ENCODE assay signal across 8 cellular contexts in the genomic region with DNA sequence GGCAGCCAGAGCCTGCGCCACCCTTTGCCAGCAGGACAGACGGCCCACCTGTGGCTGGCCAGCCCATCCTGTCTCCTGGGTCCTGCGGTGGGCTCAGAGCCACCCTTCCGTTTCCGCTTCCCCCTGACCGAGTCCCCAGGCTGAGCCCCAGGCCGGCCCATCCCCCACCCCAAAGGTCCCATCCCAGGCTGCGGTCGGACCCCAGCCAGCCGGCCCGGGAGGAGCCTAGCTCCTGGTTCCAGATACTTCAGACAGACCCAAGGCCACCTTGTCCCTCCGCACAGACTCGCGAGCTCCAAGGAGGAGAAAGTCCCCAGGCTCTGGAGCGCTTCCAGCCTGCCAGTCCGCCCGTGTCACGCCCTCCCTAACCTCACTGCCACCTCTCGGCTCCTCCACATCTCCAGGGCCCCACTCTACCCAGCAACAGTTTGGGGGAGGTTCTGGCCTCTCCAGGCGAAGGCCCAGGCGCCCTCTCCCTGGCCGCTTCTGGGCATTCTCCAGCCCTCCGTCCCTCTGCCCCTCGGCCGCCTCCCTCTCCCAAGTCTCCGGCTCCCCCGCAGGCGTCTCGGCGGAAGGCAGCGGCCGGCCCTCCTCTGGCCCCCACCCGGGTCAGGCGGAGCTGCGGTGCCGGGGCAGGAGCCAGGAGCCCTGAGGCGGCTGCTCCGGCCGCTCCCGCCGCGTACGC. TPM values are rescaled to one million over a fixed set of nuclear protein-coding genes. Genes with fewer than 3 reads are reported as not detected.
DNase-seq lines count a peak whose midpoint lies in the region; ATAC-seq and TF ChIP-seq lines count a peak whose summit lies in the region.

No MANE protein-coding gene starts in this region.

- peaks cover 8% of the 10 kb centered on the region for H3K4me1 Mint-ChIP-seq in activated naive CD4-positive, alpha-beta T cell treated with anti-CD3 and anti-CD28 coated beads for 36 hours (ENCODE audit: low read depth)

- intact Hi-C loops in activated naive CD4-positive, alpha-beta T cell treated with anti-CD3 and anti-CD28 coated beads for 36 hours (cut with micrococcal nuclease), result no loop called here
- intact Hi-C loops in mammary epithelial cell (cut with micrococcal nuclease), result loop anchor here (5.0 kb wide), 1 partner anchor 78 kb away; no protein-coding TSS in a partner anchor
- intact Hi-C loops in upper lobe of right lung (cut with DNase I), result no loop called here

- ATAC-seq in upper lobe of right lung, result peak; percentile 6
- no peak for ATAC-seq in GM21529 (IDR thresholded peaks at IDR 0.05; ENCODE audit: unreplicated experiment)
- no peak for ATAC-seq in GM18498 (IDR thresholded peaks at IDR 0.05; ENCODE audit: unreplicated experiment)

- no peak overlapping the region for H2BK5ac ChIP-seq in mesenchymal stem cell (ENCODE audit: low read depth, low read length, poor library complexity, severe bottlenecking)

- H2AFZ ChIP-seq in mammary epithelial cell (ENCODE audit: low read depth, low read length), result peak overlapping the region; percentile 51
- H2AFZ ChIP-seq in mesenchymal stem cell (ENCODE audit: low read depth, low read length), result peak overlapping the region; percentile 34

- H3K9ac ChIP-seq in mammary epithelial cell (ENCODE audit: insufficient read depth, low read length), result no peak overlapping the region
- H3K9ac ChIP-seq in mesenchymal stem cell (ENCODE audit: low read length), result no peak overlapping the region

- TF ChIP-seq CTCF in mammary epithelial cell (conservative IDR thresholded peaks at IDR 0.05 in 1 of 2, IDR thresholded peaks at IDR 0.05 in 1 of 2; ENCODE audit: extremely low read depth in 1 of 2, insufficient read depth in 1 of 2, low read depth in 1 of 2, low read length in 2 of 2) (no peak), upper lobe of right lung (IDR thresholded peaks at IDR 0.05) (no peak)

- H3K4ac ChIP-seq in mesenchymal stem cell (ENCODE audit: low read depth in 1 of 2, low read length in 2 of 2), result peak overlapping the region; percentile 29 to 30

- CTCF ChIA-PET in activated naive CD4-positive, alpha-beta T cell treated with anti-CD3 and anti-CD28 coated beads for 36 hours (lab: Charles Lee), result interaction anchor here (0.6 to 2.3 kb wide), 3 partner anchors 79 to 122 kb away, joined by 3 to 5 read pairs (median 3); no protein-coding TSS in a partner anchor
- CTCF ChIA-PET in mammary epithelial cell (lab: Charles Lee; ENCODE audit: low non-redundant PET), result no interaction called here

- H2BK12ac ChIP-seq in mesenchymal stem cell (ENCODE audit: low read length in 2 of 2), result peak overlapping the region in 1 of 2 experiments; percentile 6

- peaks cover 34% of the 10 kb centered on the region for H3K27me3 Mint-ChIP-seq in activated naive CD4-positive, alpha-beta T cell treated with anti-CD3 and anti-CD28 coated beads for 36 hours (ENCODE audit: low read depth)

- H3K4me2 ChIP-seq in mammary epithelial cell (ENCODE audit: insufficient read depth, low read depth, low read length) (peak overlapping the region; percentile 71), mesenchymal stem cell (ENCODE audit: low read length, poor library complexity, severe bottlenecking) (peak overlapping the region; percentile 52)

- H4K91ac ChIP-seq in mesenchymal stem cell (ENCODE audit: low read length), result peak overlapping the region; percentile 52

- H4K20me1 ChIP-seq in mammary epithelial cell (ENCODE audit: insufficient read depth, low read length), result no peaks in the 10 kb centered on the region

- no peak overlapping the region for H2AK5ac ChIP-seq in mesenchymal stem cell (ENCODE audit: low read length, severe bottlenecking)

- no peak overlapping the region for H3K27ac Mint-ChIP-seq in activated naive CD4-positive, alpha-beta T cell treated with anti-CD3 and anti-CD28 coated beads for 36 hours

- no peaks in the 10 kb centered on the region for H3K9me3 Mint-ChIP-seq in activated naive CD4-positive, alpha-beta T cell treated with anti-CD3 and anti-CD28 coated beads for 36 hours

- H2BK120ac ChIP-seq in mesenchymal stem cell (ENCODE audit: low read depth, low read length), result no peak overlapping the region

- no peaks in the 10 kb centered on the region for H3K79me2 ChIP-seq in mammary epithelial cell (ENCODE audit: insufficient read depth, low read length)

- H3K23ac ChIP-seq in mesenchymal stem cell (ENCODE audit: low read length in 2 of 2), result peak overlapping the region in 1 of 2 experiments; percentile 28

- dilution Hi-C loops in mammary epithelial cell (cut with HindIII; ENCODE audit: low sequenced_read_pairs), result no loop called here

- H4K8ac ChIP-seq in mesenchymal stem cell (ENCODE audit: low read length), result peak overlapping the region; percentile 64

- H3K36me3 ChIP-seq in mammary epithelial cell (ENCODE audit: insufficient read depth, low read length) (no peaks in the 10 kb centered on the region), mesenchymal stem cell (ENCODE audit: control insufficient read depth in 1 of 2, insufficient read depth in 2 of 2, low read depth in 1 of 2, low read length in 2 of 2) (no peaks in the 10 kb centered on the region), upper lobe of right lung (no peaks in the 10 kb centered on the region)

- H3K4me3 ChIP-seq in mammary epithelial cell (replicated peaks in 1 of 3; ENCODE audit: insufficient read depth in 1 of 3, low read depth in 2 of 3, low read length in 3 of 3), result peak overlapping the region in 1 of 3 experiments; percentile 22
- peak overlapping the region in 1 of 2 experiments; percentile 36 for H3K4me3 ChIP-seq in mesenchymal stem cell (ENCODE audit: insufficient read depth in 1 of 2, low read depth in 1 of 2, low read length in 2 of 2)
- peak overlapping the region; percentile 47 for H3K4me3 ChIP-seq in upper lobe of right lung

- no TSS peak for BruUV-seq in mammary epithelial cell (replicated peaks; lab: Mats Ljungman, UMichigan)

- H3K79me1 ChIP-seq in mesenchymal stem cell (replicated peaks; ENCODE audit: low read length, poor library complexity, severe bottlenecking), result no peaks in the 10 kb centered on the region

- 0% methylated on average over 1 of the region's 43 CpGs for WGBS in mammary epithelial cell (ENCODE audit: low coverage, missing lambda C conversion rate)
- WGBS in mesenchymal stem cell, result 4% methylated on average over 35 of the region's 43 CpGs

- peak overlapping the region in 1 of 2 experiments; percentile 49 for H3K18ac ChIP-seq in mesenchymal stem cell (ENCODE audit: low read depth in 1 of 2, low read length in 2 of 2)

- no peaks in the 10 kb centered on the region for H3K9me3 ChIP-seq in mammary epithelial cell (replicated peaks; ENCODE audit: insufficient read depth, low read length)
- no peaks in the 10 kb centered on the region for H3K9me3 ChIP-seq in mesenchymal stem cell (ENCODE audit: control insufficient read depth, low read length)
- H3K9me3 ChIP-seq in upper lobe of right lung, result no peaks in the 10 kb centered on the region

- no peaks in the 10 kb centered on the region for H3K4me1 ChIP-seq in mammary epithelial cell (ENCODE audit: insufficient read depth, low read length)
- H3K4me1 ChIP-seq in mesenchymal stem cell (ENCODE audit: control insufficient read depth, insufficient read depth, low read depth, low read length), result peaks cover 11% of the 10 kb centered on the region
- peaks cover 10% of the 10 kb centered on the region for H3K4me1 ChIP-seq in upper lobe of right lung

- H3K14ac ChIP-seq in mesenchymal stem cell (ENCODE audit: low read length in 2 of 2), result no peak overlapping the region

- peak overlapping the region; percentile 55 for H3K4me3 Mint-ChIP-seq in activated naive CD4-positive, alpha-beta T cell treated with anti-CD3 and anti-CD28 coated beads for 36 hours

- H3K27me3 ChIP-seq in mammary epithelial cell (ENCODE audit: insufficient read depth, low read length) (peaks cover 31% of the 10 kb centered on the region), mesenchymal stem cell (ENCODE audit: control insufficient read depth in 1 of 2, insufficient read depth in 1 of 2, low read length in 2 of 2) (peaks cover 85 to 86% of the 10 kb centered on the region in 2 experiments), upper lobe of right lung (peaks cover 36% of the 10 kb centered on the region)

- H3K27ac ChIP-seq in mammary epithelial cell (ENCODE audit: insufficient read depth, low read depth, low read length) (no peak overlapping the region), mesenchymal stem cell (ENCODE audit: low read length, poor library complexity, severe bottlenecking) (no peak overlapping the region), upper lobe of right lung (no peak overlapping the region)

- no peaks in the 10 kb centered on the region for H3K36me3 Mint-ChIP-seq in activated naive CD4-positive, alpha-beta T cell treated with anti-CD3 and anti-CD28 coated beads for 36 hours (ENCODE audit: low read depth)

- peak overlapping the region; percentile 52 for H2BK15ac ChIP-seq in mesenchymal stem cell (ENCODE audit: low read depth, poor library complexity, severe bottlenecking)

- DNase-seq in activated naive CD4-positive, alpha-beta T cell treated with anti-CD3 and anti-CD28 coated beads for 36 hours, result no peak
- DNase-seq in activated naive CD4-positive, alpha-beta T cell (lab: John Stamatoyannopoulos, UW), result no peak
- no peak for DNase-seq in mammary epithelial cell
- peak; percentile 18 for DNase-seq in mesenchymal stem cell
- no peak for DNase-seq in upper lobe of right lung
- DNase-seq in ACHN, result no peak

- in situ Hi-C loops in mammary epithelial cell (cut with MboI; ENCODE audit: low sequenced_read_pairs in 2 of 2), result no loop called here
- in situ Hi-C loops in ACHN (cut with HindIII; ENCODE audit: low pct_ligation_motif_present, low pct_unique_long_range_greater_than_20kb, low sequenced_read_pairs), result no loop called here

RNA-seq across cellular contexts. Expression of a gene that starts 0.8 kb away (rescaled TPM):
- not detected for total RNA-seq in activated naive CD4-positive, alpha-beta T cell treated with anti-CD3 and anti-CD28 coated beads for 36 hours
- total RNA-seq in mammary epithelial cell (under 1 TPM in 1 of 2 donors, not detected in 1; 0.83 TPM), upper lobe of right lung (3.2 TPM)
- not detected for polyA plus RNA-seq in mammary epithelial cell
- polyA minus RNA-seq in mammary epithelial cell, result not detected
- 11.9 TPM for polyA plus RNA-seq in mesenchymal stem cell (2013, experiment 1 of 2)
- polyA plus RNA-seq in mesenchymal stem cell (2013, experiment 2 of 2), result 11.8 TPM
